Comparison of ENCODE assay signal across 12 cellular contexts in the genomic region with DNA sequence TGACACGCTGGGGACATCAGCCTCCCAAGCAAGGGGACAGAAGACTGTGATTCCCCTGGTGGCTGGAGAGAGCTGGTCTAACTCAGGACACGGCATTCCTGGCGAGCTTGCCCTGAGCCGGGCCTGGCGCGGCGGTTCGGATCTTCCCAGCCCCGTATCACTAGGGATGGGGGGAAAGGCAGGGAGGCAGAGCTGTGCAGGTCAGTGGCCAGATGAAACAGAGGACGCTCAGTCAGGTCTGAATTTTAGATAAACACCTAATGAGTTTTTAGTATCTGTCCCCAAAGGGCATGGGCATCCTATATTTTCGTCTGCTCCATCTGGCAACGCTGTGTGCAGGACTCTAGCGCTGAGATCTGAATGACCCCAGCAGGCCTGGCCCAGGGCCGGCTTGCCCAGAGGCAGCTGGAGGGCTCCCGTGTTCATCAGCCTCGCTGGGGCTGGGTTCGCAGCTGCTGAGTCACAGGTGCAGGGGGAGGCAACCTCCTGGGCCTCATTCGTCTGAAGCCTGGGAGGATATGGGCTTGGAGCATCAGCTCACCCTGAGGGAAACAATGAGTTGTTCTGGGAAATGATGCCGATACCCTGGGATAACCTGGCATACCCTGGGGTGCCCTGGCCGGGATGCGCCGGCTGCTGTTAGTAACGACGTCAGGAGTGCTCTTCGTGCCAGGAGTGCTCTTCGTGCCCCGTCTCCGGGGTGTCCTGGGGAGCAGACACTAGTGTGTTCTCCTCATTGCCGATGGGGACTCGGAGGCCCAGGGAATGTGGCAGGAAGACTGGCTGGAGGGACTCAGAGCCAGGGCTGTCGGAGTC. TPM values are rescaled to one million over a fixed set of nuclear protein-coding genes. Genes with fewer than 3 reads are reported as not detected.
A peak's percentile ranks its signal among the peaks of the same experiment; 100 is the strongest.
DNase-seq lines count a peak whose midpoint lies in the region; ATAC-seq and TF ChIP-seq lines count a peak whose summit lies in the region.
"Had no signal": no experiment of that assay in that cellular context is flagged by ENCODE, and none has a peak within 500 bp of the region (broad histone marks: within the 10 kb centered on the region; RNA-seq: fewer than 3 reads in every experiment).

No MANE protein-coding gene starts in this region.

- no peak overlapping the region for H3K27ac ChIP-seq in lower lobe of right lung
- H3K27ac ChIP-seq: Peyer's patch, WERI-Rb-1 had no signal

- DNase-seq in COLO668 (lab: John Stamatoyannopoulos, UW; ENCODE audit: unreplicated experiment) (peak; percentile 56), HK-2 (ENCODE audit: unreplicated experiment) (peak; percentile 48), lower lobe of right lung (peak; percentile 36), NCI-H2196 treated with DMSO at 0.1 percent for 48 hours (lab: John Stamatoyannopoulos, UW; ENCODE audit: unreplicated experiment) (no peak)
- no peak for DNase-seq in T-helper 2 cell treated with Interferon-gamma antibody and Interleukin-4, amounts not matched to agents 5 μg/mL and 100 μg/mL, for 36 hours (ENCODE audit: low spot score)
- no peak for DNase-seq in stimulated activated effector memory CD8-positive, alpha-beta T cell treated with anti-CD3 and anti-CD28 coated beads, Interleukin-12 subunit alpha, Interleukin-12 subunit beta, amount 100 ng/mL, for 72 hours (ENCODE audit: low spot score in 2 of 2)
- DNase-seq: NCI-H1436, WERI-Rb-1 had no signal

- H3K9me3 Mint-ChIP-seq in T-helper 2 cell treated with Interferon-gamma antibody and Interleukin-4, amounts not matched to agents 5 μg/mL and 100 μg/mL, for 36 hours: peaks cover 15% of the 10 kb centered on the region
- peaks cover 13% of the 10 kb centered on the region for H3K9me3 Mint-ChIP-seq in stimulated activated effector memory CD8-positive, alpha-beta T cell treated with anti-CD3 and anti-CD28 coated beads, Interleukin-12 subunit alpha, Interleukin-12 subunit beta, amount 100 ng/mL, for 72 hours

- intact Hi-C loops in lower lobe of right lung (cut with DNase I): no loop called here

- no peak for ATAC-seq in lower lobe of right lung
- ATAC-seq in stimulated activated effector memory CD8-positive, alpha-beta T cell treated with anti-CD3 and anti-CD28 coated beads, Interleukin-12 subunit alpha, Interleukin-12 subunit beta, amount 100 ng/mL, for 72 hours: no peak
- ATAC-seq in GM18861 (IDR thresholded peaks at IDR 0.05; ENCODE audit: unreplicated experiment): no peak
- ATAC-seq in HG03135 (IDR thresholded peaks at IDR 0.05; ENCODE audit: unreplicated experiment): no peak

- H3K4me3 Mint-ChIP-seq in T-helper 2 cell treated with Interferon-gamma antibody and Interleukin-4, amounts not matched to agents 5 μg/mL and 100 μg/mL, for 36 hours: no peak overlapping the region
- no peak overlapping the region for H3K4me3 Mint-ChIP-seq in stimulated activated effector memory CD8-positive, alpha-beta T cell treated with anti-CD3 and anti-CD28 coated beads, Interleukin-12 subunit alpha, Interleukin-12 subunit beta, amount 100 ng/mL, for 72 hours

- no peaks in the 10 kb centered on the region for H3K27me3 ChIP-seq in lower lobe of right lung (ENCODE audit: low read depth)
- H3K27me3 ChIP-seq: Peyer's patch had no signal

- peaks cover 2% of the 10 kb centered on the region for H3K4me1 Mint-ChIP-seq in T-helper 2 cell treated with Interferon-gamma antibody and Interleukin-4, amounts not matched to agents 5 μg/mL and 100 μg/mL, for 36 hours (ENCODE audit: low read depth)
- H3K4me1 Mint-ChIP-seq in stimulated activated effector memory CD8-positive, alpha-beta T cell treated with anti-CD3 and anti-CD28 coated beads, Interleukin-12 subunit alpha, Interleukin-12 subunit beta, amount 100 ng/mL, for 72 hours: peaks cover 5% of the 10 kb centered on the region

- H3K9me3 ChIP-seq in lower lobe of right lung: peaks cover 11% of the 10 kb centered on the region

- peak overlapping the region; percentile 17 for H3K27ac Mint-ChIP-seq in T-helper 2 cell treated with Interferon-gamma antibody and Interleukin-4, amounts not matched to agents 5 μg/mL and 100 μg/mL, for 36 hours
- no peak overlapping the region for H3K27ac Mint-ChIP-seq in stimulated activated effector memory CD8-positive, alpha-beta T cell treated with anti-CD3 and anti-CD28 coated beads, Interleukin-12 subunit alpha, Interleukin-12 subunit beta, amount 100 ng/mL, for 72 hours

- H3K36me3 ChIP-seq in lower lobe of right lung: no peaks in the 10 kb centered on the region
- H3K36me3 ChIP-seq: Peyer's patch, WERI-Rb-1 had no signal

- H3K27me3 Mint-ChIP-seq in T-helper 2 cell treated with Interferon-gamma antibody and Interleukin-4, amounts not matched to agents 5 μg/mL and 100 μg/mL, for 36 hours (ENCODE audit: low read depth): peaks cover 18% of the 10 kb centered on the region

- no peak overlapping the region for H3K4me3 ChIP-seq in lower lobe of right lung
- H3K4me3 ChIP-seq: Peyer's patch, smooth muscle cell had no signal

- TF ChIP-seq CTCF in lower lobe of right lung (IDR thresholded peaks at IDR 0.05): no peak

- H3K36me3 Mint-ChIP-seq in T-helper 2 cell treated with Interferon-gamma antibody and Interleukin-4, amounts not matched to agents 5 μg/mL and 100 μg/mL, for 36 hours (ENCODE audit: low read depth): peaks cover 5% of the 10 kb centered on the region
- no peaks in the 10 kb centered on the region for H3K36me3 Mint-ChIP-seq in stimulated activated effector memory CD8-positive, alpha-beta T cell treated with anti-CD3 and anti-CD28 coated beads, Interleukin-12 subunit alpha, Interleukin-12 subunit beta, amount 100 ng/mL, for 72 hours

- H3K4me1 ChIP-seq in lower lobe of right lung: peaks cover 9% of the 10 kb centered on the region

RNA-seq across cellular contexts. Expression of gene HPCAL1, which starts 48.1 kb away (rescaled TPM):
- 132 TPM for total RNA-seq in lower lobe of right lung

Comparison
In these comparisons a context has a peak if more than half of its experiments do, and no peak if none do; other contexts are left out.
1. DNase-seq: peak in COLO668 (single experiment), HK-2 (single experiment) and lower lobe of right lung (single experiment); none in T-helper 2 cell treated with Interferon-gamma antibody and Interleukin-4, amounts not matched to agents 5 μg/mL and 100 μg/mL, for 36 hours (single experiment), stimulated activated effector memory CD8-positive, alpha-beta T cell treated with anti-CD3 and anti-CD28 coated beads, Interleukin-12 subunit alpha, Interleukin-12 subunit beta, amount 100 ng/mL, for 72 hours (0 of 2) and NCI-H2196 treated with DMSO at 0.1 percent for 48 hours (single experiment).